In genomic region chr5:123819401-123819800, GRCh38 we compare ENCODE assay signal across 23 cellular contexts.
DNase-seq lines count a peak whose midpoint lies in the region; ATAC-seq, FAIRE-seq and TF ChIP-seq lines count a peak whose summit lies in the region.
"Had no signal": no experiment of that assay in that cellular context is flagged by ENCODE, and none has a peak within 500 bp of the region (broad histone marks: within the 10 kb centered on the region; RNA-seq: fewer than 3 reads in every experiment).

No MANE protein-coding gene starts in this region.

- H3K9me3 ChIP-seq in Panc1 (ENCODE audit: control insufficient read depth, insufficient read depth, low read depth, low read length) (peaks cover 30% of the 10 kb centered on the region; the same call in 1 of the 2 replicates), neural progenitor cell (ENCODE audit: low read depth) (no peaks in the 10 kb centered on the region)
- H3K9me3 ChIP-seq: BE2C had no signal

- no peak for FAIRE-seq in GM19239 (lab: Jason Lieb, UNC)
- FAIRE-seq: GM12891, GM18507, H54 had no signal

- H2AFZ ChIP-seq in neural progenitor cell (replicated peaks) = no peak overlapping the region

- DNase-seq in Calu3 = no peak
- DNase-seq in Panc1 (ENCODE audit: low read depth, low spot score) = no peak
- peak; percentile 65 for DNase-seq in choroid plexus epithelial cell (ENCODE audit: low read depth)
- DNase-seq in neural progenitor cell (ENCODE audit: low spot score) = no peak
- no peak for DNase-seq in GM19239 (ENCODE audit: insufficient read length, low spot score)
- DNase-seq in natural killer cell treated with Interleukin-12 subunit alpha and Interleukin-12 subunit beta and Interleukin-15 and Interleukin-18, amount 100 ng/mL, for 72 hours (ENCODE audit: low spot score) = no peak
- DNase-seq: BE2C; CD4-positive, CD25-positive, alpha-beta regulatory T cell; COR-L47; DMS153; Karpas-422; NCI-H1417 treated with DMSO at 0.1 percent for 48 hours; NCI-H187 treated with DMSO at 0.1 percent for 48 hours; NCI-H226; NCI-H524 treated with DMSO at 0.1 percent for 48 hours had no signal

- H3K4me1 Mint-ChIP-seq in Calu3 (ENCODE audit: low read depth, unreplicated experiment) (peaks cover 24% of the 10 kb centered on the region), neural progenitor cell (peaks cover 17% of the 10 kb centered on the region)
- no peaks in the 10 kb centered on the region for H3K4me1 Mint-ChIP-seq in natural killer cell treated with Interleukin-12 subunit alpha and Interleukin-12 subunit beta and Interleukin-15 and Interleukin-18, amount 100 ng/mL, for 72 hours (ENCODE audit: low read depth in 2 of 2)
- H3K4me1 Mint-ChIP-seq: CD4-positive, CD25-positive, alpha-beta regulatory T cell had no signal

- H3K4me2 ChIP-seq in neural progenitor cell = no peak overlapping the region

- H3K9ac ChIP-seq in neural progenitor cell = no peak overlapping the region

- peaks cover 8% of the 10 kb centered on the region for H3K9me3 Mint-ChIP-seq in Calu3 (ENCODE audit: low read depth, unreplicated experiment)
- no peaks in the 10 kb centered on the region for H3K9me3 Mint-ChIP-seq in neural progenitor cell
- H3K9me3 Mint-ChIP-seq in natural killer cell treated with Interleukin-12 subunit alpha and Interleukin-12 subunit beta and Interleukin-15 and Interleukin-18, amount 100 ng/mL, for 72 hours = peaks cover 15% of the 10 kb centered on the region

- H3K36me3 Mint-ChIP-seq in Calu3 (ENCODE audit: insufficient read depth, unreplicated experiment) (no peaks in the 10 kb centered on the region), neural progenitor cell (no peaks in the 10 kb centered on the region)
- H3K36me3 Mint-ChIP-seq in natural killer cell treated with Interleukin-12 subunit alpha and Interleukin-12 subunit beta and Interleukin-15 and Interleukin-18, amount 100 ng/mL, for 72 hours = no peaks in the 10 kb centered on the region
- H3K36me3 Mint-ChIP-seq: CD4-positive, CD25-positive, alpha-beta regulatory T cell; IgD-negative memory B cell had no signal

- in situ Hi-C loops in Panc1 (cut with HindIII; ENCODE audit: low pct_unique_long_range_greater_than_20kb, low sequenced_read_pairs) = no loop called here

- CTCF ChIA-PET in Calu3 (lab: Charles Lee) (interaction anchor here (0.8 kb wide), 1 partner anchor 9 kb away, joined by 3 read pairs; no protein-coding TSS in a partner anchor), Panc1 (lab: Charles Lee) (no interaction called here)

- no peaks in the 10 kb centered on the region for H3K36me3 ChIP-seq in Panc1 (ENCODE audit: control insufficient read depth, insufficient read depth, low read length)
- H3K36me3 ChIP-seq in neural progenitor cell = no peaks in the 10 kb centered on the region
- H3K36me3 ChIP-seq: BE2C, SJSA1 had no signal

- POLR2A ChIA-PET in Panc1 (lab: Charles Lee) = no interaction called here

- H3K4me3 Mint-ChIP-seq in Calu3 (ENCODE audit: low read depth, unreplicated experiment) (no peak overlapping the region), neural progenitor cell (no peak overlapping the region)
- H3K4me3 Mint-ChIP-seq in natural killer cell treated with Interleukin-12 subunit alpha and Interleukin-12 subunit beta and Interleukin-15 and Interleukin-18, amount 100 ng/mL, for 72 hours = no peak overlapping the region
- H3K4me3 Mint-ChIP-seq: CD4-positive, CD25-positive, alpha-beta regulatory T cell; IgD-negative memory B cell had no signal

- peaks cover 7% of the 10 kb centered on the region for H3F3A ChIP-seq in neural progenitor cell (ENCODE audit: low read depth)

- H3K27ac Mint-ChIP-seq in Calu3 (ENCODE audit: unreplicated experiment) (peak overlapping the region; percentile 12), neural progenitor cell (peak overlapping the region; percentile 5)
- H3K27ac Mint-ChIP-seq in natural killer cell treated with Interleukin-12 subunit alpha and Interleukin-12 subunit beta and Interleukin-15 and Interleukin-18, amount 100 ng/mL, for 72 hours = no peak overlapping the region
- H3K27ac Mint-ChIP-seq: CD4-positive, CD25-positive, alpha-beta regulatory T cell; IgD-negative memory B cell had no signal

- no peaks in the 10 kb centered on the region for H3K79me2 ChIP-seq in neural progenitor cell (ENCODE audit: low read depth)

- no peak for TF ChIP-seq CTCF in Calu3 (IDR thresholded peaks at IDR 0.05; ENCODE audit: unreplicated experiment)
- no peak for TF ChIP-seq CTCF in Panc1 (IDR thresholded peaks at IDR 0.05)
- no peak for TF ChIP-seq CTCF in choroid plexus epithelial cell (conservative IDR thresholded peaks at IDR 0.05; ENCODE audit: low read depth, low read length)
- TF ChIP-seq CTCF in neural progenitor cell (IDR thresholded peaks at IDR 0.05) = no peak

- BruUV-seq in Calu3 (replicated peaks; lab: Mats Ljungman, UMichigan) (no TSS peak), Panc1 (replicated peaks; lab: Mats Ljungman, UMichigan) (no TSS peak)

- H3K27me3 Mint-ChIP-seq in Calu3 (ENCODE audit: unreplicated experiment) (no peaks in the 10 kb centered on the region), neural progenitor cell (ENCODE audit: insufficient read depth, low read depth) (no peaks in the 10 kb centered on the region)
- H3K27me3 Mint-ChIP-seq in natural killer cell treated with Interleukin-12 subunit alpha and Interleukin-12 subunit beta and Interleukin-15 and Interleukin-18, amount 100 ng/mL, for 72 hours = no peaks in the 10 kb centered on the region
- H3K27me3 Mint-ChIP-seq: CD4-positive, CD25-positive, alpha-beta regulatory T cell had no signal

- H3K27ac ChIP-seq in Panc1 (ENCODE audit: low read length) (peak overlapping the region; percentile 64; the same call in 1 of the 2 replicates), neural progenitor cell (no peak overlapping the region)
- H3K27ac ChIP-seq: HL-60, SJSA1 had no signal

- H3K4me3 ChIP-seq in Panc1 (ENCODE audit: low read depth in 2 of 2, low read length in 2 of 2) = no peak overlapping the region
- H3K4me3 ChIP-seq in choroid plexus epithelial cell (ENCODE audit: low read depth, low read length) = no peak overlapping the region
- H3K4me3 ChIP-seq in neural progenitor cell = no peak overlapping the region
- H3K4me3 ChIP-seq: SJSA1 had no signal

- ATAC-seq in Panc1 (no peak), GM21576 (IDR thresholded peaks at IDR 0.05; ENCODE audit: unreplicated experiment) (no peak), GM21447 (IDR thresholded peaks at IDR 0.05; ENCODE audit: unreplicated experiment) (no peak)
- no peak for ATAC-seq in natural killer cell treated with Interleukin-12 subunit alpha and Interleukin-12 subunit beta and Interleukin-15 and Interleukin-18, amount 100 ng/mL, for 72 hours

- H3K27me3 ChIP-seq in Panc1 (ENCODE audit: control insufficient read depth, insufficient read depth, low read length) (no peaks in the 10 kb centered on the region), neural progenitor cell (no peaks in the 10 kb centered on the region)
- H3K27me3 ChIP-seq: BE2C, SJSA1 had no signal

- no peaks in the 10 kb centered on the region for H4K20me1 ChIP-seq in neural progenitor cell (ENCODE audit: low read depth)

- H3K4me1 ChIP-seq in Panc1 (ENCODE audit: control insufficient read depth, insufficient read depth, low read length) (peaks cover 17% of the 10 kb centered on the region), neural progenitor cell (peaks cover 13% of the 10 kb centered on the region)

- intact Hi-C loops in Calu3 (cut with micrococcal nuclease; ENCODE audit: unreplicated experiment) (no loop called here), Panc1 (cut with micrococcal nuclease; ENCODE audit: unreplicated experiment) (no loop called here)

Comparison
In these comparisons a context has a peak if more than half of its experiments do, and no peak if none do; other contexts are left out.
1. H3K27ac Mint-ChIP-seq: peak in Calu3 (single experiment) and neural progenitor cell (single experiment); none in natural killer cell treated with Interleukin-12 subunit alpha and Interleukin-12 subunit beta and Interleukin-15 and Interleukin-18, amount 100 ng/mL, for 72 hours (0 of 2).